Comparison of ENCODE assay signal across 22 cellular contexts in genomic region chr13:20689291-20689690, GRCh38. TPM values are rescaled to one million over a fixed set of nuclear protein-coding genes. Genes with fewer than 3 reads are reported as not detected.
DNase-seq lines count a peak whose midpoint lies in the region; ATAC-seq, FAIRE-seq and TF ChIP-seq lines count a peak whose summit lies in the region.
"Had no signal": no experiment of that assay in that cellular context is flagged by ENCODE, and none has a peak within 500 bp of the region (broad histone marks: within the 10 kb centered on the region; RNA-seq: fewer than 3 reads in every experiment).

No MANE protein-coding gene starts in this region.

- H4K91ac ChIP-seq in trophoblast cell (ENCODE audit: low read depth, low read length), result no peak overlapping the region

- H4K20me1 ChIP-seq in PC-3 (ENCODE audit: low read length), result no peaks in the 10 kb centered on the region
- H4K20me1 ChIP-seq: BLaER1 treated with 17β-estradiol and CSF1 and Interleukin-3, amounts not matched to agents 10 nM and 100 nM had no signal

- H4K12ac ChIP-seq in trophoblast cell (ENCODE audit: low read depth, low read length), result no peak overlapping the region

- H2AK5ac ChIP-seq in trophoblast cell (ENCODE audit: low read length), result no peak overlapping the region

- H3K4me2 ChIP-seq in PC-3 (ENCODE audit: low read length) (no peak overlapping the region), trophoblast cell (ENCODE audit: low read length) (no peak overlapping the region)
- H3K4me2 ChIP-seq: BLaER1 treated with 17β-estradiol and CSF1 and Interleukin-3, amounts not matched to agents 10 nM and 100 nM had no signal

- H3K4me3 ChIP-seq in PC-3 (ENCODE audit: low read length) (no peak overlapping the region), bronchial epithelial cell (ENCODE audit: low read depth, low read length) (no peak overlapping the region), trophoblast cell (ENCODE audit: low read depth, low read length) (no peak overlapping the region)
- H3K4me3 ChIP-seq: BLaER1 treated with 17β-estradiol and CSF1 and Interleukin-3, amounts not matched to agents 10 nM and 100 nM had no signal

- H3K4me1 ChIP-seq in PC-3 (ENCODE audit: insufficient read depth, low read length), result peaks cover 13% of the 10 kb centered on the region
- peaks cover 2 to 8% of the 10 kb centered on the region in 2 experiments for H3K4me1 ChIP-seq in trophoblast cell (ENCODE audit: control insufficient read depth in 1 of 2, insufficient read depth in 2 of 2, low read length in 2 of 2)
- H3K4me1 ChIP-seq: BLaER1 treated with 17β-estradiol and CSF1 and Interleukin-3, amounts not matched to agents 10 nM and 100 nM; Caco-2 had no signal

- H3K14ac ChIP-seq in trophoblast cell (ENCODE audit: low read length), result no peak overlapping the region

- no peak overlapping the region for H2BK120ac ChIP-seq in trophoblast cell (ENCODE audit: insufficient read depth, low read length, poor library complexity)

- H3F3A ChIP-seq in PC-3 (ENCODE audit: low read length, unreplicated experiment), result no peaks in the 10 kb centered on the region

- POLR2A ChIA-PET in PC-3 (lab: Charles Lee; ENCODE audit: unreplicated experiment), result no interaction called here

- FAIRE-seq in bronchial epithelial cell (lab: Jason Lieb, UNC), result no peak
- FAIRE-seq: A204.1, D721Med, G401.6, GM12891 had no signal

- H3K27me3 ChIP-seq in PC-3 (ENCODE audit: low read length) (no peaks in the 10 kb centered on the region), bronchial epithelial cell (ENCODE audit: control insufficient read depth, insufficient read depth, low read length) (no peaks in the 10 kb centered on the region), trophoblast cell (ENCODE audit: insufficient read depth, low read length) (no peaks in the 10 kb centered on the region)
- H3K27me3 ChIP-seq: BLaER1 treated with 17β-estradiol and CSF1 and Interleukin-3, amounts not matched to agents 10 nM and 100 nM had no signal

- H3K4ac ChIP-seq in trophoblast cell (ENCODE audit: low read depth, low read length), result no peak overlapping the region

- H3K79me1 ChIP-seq in trophoblast cell (ENCODE audit: low read length), result no peaks in the 10 kb centered on the region

- no peak for ATAC-seq in PC-3
- ATAC-seq: CD8-positive, alpha-beta T cell had no signal

- peak; percentile 22 for DNase-seq in PC-3
- peak; percentile 37 for DNase-seq in bronchial epithelial cell (ENCODE audit: low read depth)
- DNase-seq in trophoblast cell, result peak; percentile 32 to 83
- no peak for DNase-seq in NCI-H446 treated with DMSO at 0.1 percent for 48 hours (lab: John Stamatoyannopoulos, UW)
- DNase-seq in SW480 (ENCODE audit: low spot score), result no peak
- no peak for DNase-seq in AG08395 (ENCODE audit: low spot score)
- DNase-seq: 8988T; ACHN; AML-193; Caco-2; Calu3; CD4-positive, alpha-beta T cell; CD8-positive, alpha-beta T cell; DMS79 treated with DMSO at 0.1 percent for 48 hours; GF-D8 had no signal

- no peak overlapping the region for H3K18ac ChIP-seq in trophoblast cell (ENCODE audit: low read length)

- H3K79me2 ChIP-seq in PC-3 (ENCODE audit: low read length), result no peaks in the 10 kb centered on the region
- H3K79me2 ChIP-seq in trophoblast cell (ENCODE audit: control insufficient read depth, insufficient read depth, low read length, poor library complexity), result no peaks in the 10 kb centered on the region

- no peak overlapping the region for H3K9ac ChIP-seq in PC-3 (ENCODE audit: low read length)
- H3K9ac ChIP-seq in trophoblast cell (ENCODE audit: low read length), result no peak overlapping the region
- H3K9ac ChIP-seq: BLaER1 treated with 17β-estradiol and CSF1 and Interleukin-3, amounts not matched to agents 10 nM and 100 nM had no signal

- no peak overlapping the region for H3K23ac ChIP-seq in trophoblast cell (ENCODE audit: low read length)

- H3K27ac ChIP-seq in PC-3 (ENCODE audit: low read length), result no peak overlapping the region
- H3K27ac ChIP-seq in trophoblast cell (ENCODE audit: low read depth, low read length), result no peak overlapping the region
- H3K27ac ChIP-seq: BLaER1 treated with 17β-estradiol and CSF1 and Interleukin-3, amounts not matched to agents 10 nM and 100 nM; C4-2B had no signal

- H2BK12ac ChIP-seq in trophoblast cell (ENCODE audit: low read length), result no peak overlapping the region

- BruUV-seq in PC-3 (replicated peaks; lab: Mats Ljungman, UMichigan), result no TSS peak

- no peaks in the 10 kb centered on the region for H3K9me2 ChIP-seq in PC-3 (replicated peaks; ENCODE audit: low read length)

- no peak overlapping the region for H4K8ac ChIP-seq in trophoblast cell (ENCODE audit: low read depth, low read length)

- no peak overlapping the region for H2BK5ac ChIP-seq in trophoblast cell (ENCODE audit: low read depth, low read length, poor library complexity)

- no peaks in the 10 kb centered on the region for H3K36me3 ChIP-seq in PC-3 (ENCODE audit: low read depth, low read length)
- H3K36me3 ChIP-seq in bronchial epithelial cell (ENCODE audit: control insufficient read depth, insufficient read depth, low read length), result no peaks in the 10 kb centered on the region
- no peaks in the 10 kb centered on the region for H3K36me3 ChIP-seq in trophoblast cell (ENCODE audit: control insufficient read depth in 1 of 2, insufficient read depth in 2 of 2, low read length in 2 of 2)
- H3K36me3 ChIP-seq: BLaER1 treated with 17β-estradiol and CSF1 and Interleukin-3, amounts not matched to agents 10 nM and 100 nM had no signal

- no CpG with 5 or more reads among the region's 3 CpGs for WGBS in trophoblast cell (ENCODE audit: extremely low coverage, insufficient coverage, insufficient read length)

- H2AFZ ChIP-seq in PC-3 (ENCODE audit: low read length) (no peak overlapping the region), trophoblast cell (ENCODE audit: insufficient read depth, low read length, poor library complexity) (no peak overlapping the region)

- CTCF ChIA-PET in PC-3 (lab: Charles Lee), result no interaction called here

- H3K9me3 ChIP-seq in PC-3 (ENCODE audit: low read length), result no peaks in the 10 kb centered on the region
- H3K9me3 ChIP-seq in trophoblast cell (ENCODE audit: insufficient read depth, low read depth, low read length), result no peaks in the 10 kb centered on the region
- H3K9me3 ChIP-seq: BLaER1 treated with 17β-estradiol and CSF1 and Interleukin-3, amounts not matched to agents 10 nM and 100 nM; Caco-2 had no signal

- no peak for TF ChIP-seq CTCF in PC-3 (conservative IDR thresholded peaks at IDR 0.05; ENCODE audit: low read depth, low read length)
- TF ChIP-seq CTCF in bronchial epithelial cell (IDR thresholded peaks at IDR 0.05; ENCODE audit: insufficient read depth, low read length, severe bottlenecking), result no peak

- intact Hi-C loops in PC-3 (cut with micrococcal nuclease), result no loop called here

RNA-seq across cellular contexts. Expression of gene IL17D, which starts 14.2 kb away (rescaled TPM):
- total RNA-seq in PC-3 (2014; rRNA removed), result 1.1 and 1.8 TPM in 2 replicates
- under 0.01 and 0.13 TPM in 2 replicates for total RNA-seq in bronchial epithelial cell
- 1.7 TPM in 2 replicates for polyA plus RNA-seq in trophoblast cell (2013)
- total RNA-seq: B cell had no signal

Comparison
In these comparisons a context has a peak if more than half of its experiments do, and no peak if none do; other contexts are left out.
1. DNase-seq: peak in PC-3 (single experiment), bronchial epithelial cell (single experiment) and trophoblast cell (2 of 2); none in NCI-H446 treated with DMSO at 0.1 percent for 48 hours (single experiment), SW480 (single experiment) and AG08395 (single experiment).